In the genomic region with DNA sequence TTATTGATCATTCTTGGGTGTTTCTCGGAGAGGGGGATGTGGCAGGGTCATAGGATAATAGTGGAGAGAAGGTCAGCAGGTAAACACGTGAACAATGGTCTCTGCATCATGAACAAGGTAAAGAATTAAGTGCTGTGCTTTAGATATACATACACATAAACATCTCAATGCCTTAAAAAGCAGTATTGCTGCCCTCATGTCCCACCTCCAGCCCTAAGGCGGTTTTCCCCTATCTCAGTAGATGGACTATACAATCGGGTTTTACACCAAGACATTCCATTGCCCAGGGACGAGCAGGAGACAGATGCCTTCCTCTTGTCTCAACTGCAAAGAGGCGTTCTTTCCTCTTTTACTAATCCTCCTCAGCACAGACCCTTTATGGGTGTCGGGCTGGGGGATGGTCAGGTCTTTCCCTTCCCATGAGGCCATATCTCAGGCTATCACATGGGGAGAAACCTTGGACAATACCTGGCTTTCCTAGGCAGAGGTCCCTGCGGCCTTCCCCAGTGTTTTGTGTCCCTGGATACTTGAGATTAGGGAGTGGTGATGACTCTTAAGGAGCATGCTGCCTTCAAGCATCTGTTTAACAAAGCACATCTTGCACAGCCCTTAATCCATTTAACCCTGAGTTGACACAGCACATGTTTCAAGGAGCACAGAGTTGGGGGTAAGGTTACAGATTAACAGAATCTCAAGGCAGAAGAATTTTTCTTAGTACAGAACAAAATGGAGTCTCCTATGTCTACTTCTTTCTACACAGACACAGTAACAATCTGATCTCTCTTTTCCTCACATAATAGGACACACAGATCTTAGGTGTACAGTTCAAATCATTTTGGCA, we compare ENCODE assay signal across 7 cellular contexts. TPM values are rescaled to one million over a fixed set of nuclear protein-coding genes. Genes with fewer than 3 reads are reported as not detected.
A peak's percentile ranks its signal among the peaks of the same experiment; 100 is the strongest.
DNase-seq lines count a peak whose midpoint lies in the region; TF ChIP-seq lines count a peak whose summit lies in the region.
"Not testable (repeated sequence)": the region's sequence is repeated elsewhere in the genome, so short reads cannot be mapped to it uniquely, and the experiment has no call there.

No MANE protein-coding gene starts in this region.

- in situ Hi-C loops in mammary epithelial cell (cut with MboI; ENCODE audit: low sequenced_read_pairs in 2 of 2), result not testable (repeated sequence)

- H3K4me1 Mint-ChIP-seq in Calu3 (ENCODE audit: low read depth, unreplicated experiment), result peaks cover 14% of the 10 kb centered on the region
- peaks cover 34% of the 10 kb centered on the region for H3K4me1 Mint-ChIP-seq in glutamatergic neuron (ENCODE audit: low read depth, unreplicated experiment)

- H2AFZ ChIP-seq in mammary epithelial cell (ENCODE audit: low read depth, low read length), result not testable (repeated sequence)

- not testable (repeated sequence) for H3K4me3 ChIP-seq in WERI-Rb-1 (ENCODE audit: low read depth, low read length); mammary epithelial cell (replicated peaks in 1 of 3; ENCODE audit: insufficient read depth in 1 of 3, low read depth in 2 of 3, low read length in 3 of 3); mucosa of stomach (ENCODE audit: low read length); skeletal muscle satellite cell (ENCODE audit: low read length)

- BruUV-seq in Calu3 (replicated peaks; lab: Mats Ljungman, UMichigan) (TSS peak; percentile 38), mammary epithelial cell (replicated peaks; lab: Mats Ljungman, UMichigan) (TSS peak; percentile 65)

- H3K9me3 ChIP-seq in WERI-Rb-1 (ENCODE audit: severe bottlenecking); mammary epithelial cell (replicated peaks; ENCODE audit: insufficient read depth, low read length); mucosa of stomach (ENCODE audit: control insufficient read depth, low read length); skeletal muscle satellite cell (replicated peaks; ENCODE audit: low read length): not testable (repeated sequence)

- not testable (repeated sequence) for H3K9me3 Mint-ChIP-seq in Calu3 (ENCODE audit: low read depth, unreplicated experiment)
- peaks cover 15% of the 10 kb centered on the region for H3K9me3 Mint-ChIP-seq in glutamatergic neuron (ENCODE audit: unreplicated experiment)

- not testable (repeated sequence) for H4K20me1 ChIP-seq in mammary epithelial cell (ENCODE audit: insufficient read depth, low read length)

- DNase-seq in Calu3, mammary epithelial cell, glutamatergic neuron: not testable (repeated sequence)
- DNase-seq in NCI-H524 treated with DMSO at 0.1 percent for 48 hours (lab: John Stamatoyannopoulos, UW), result peak; percentile 60
- DNase-seq in WERI-Rb-1, result peak; percentile 67

- dilution Hi-C loops in mammary epithelial cell (cut with HindIII; ENCODE audit: low sequenced_read_pairs), result not testable (repeated sequence)

- not testable (repeated sequence) for H3K36me3 ChIP-seq in WERI-Rb-1; mammary epithelial cell (ENCODE audit: insufficient read depth, low read length); mucosa of stomach (ENCODE audit: control insufficient read depth, insufficient read depth, low read length); skeletal muscle satellite cell (ENCODE audit: insufficient read depth, low read length)

- H3K27me3 Mint-ChIP-seq in Calu3 (ENCODE audit: unreplicated experiment); glutamatergic neuron (ENCODE audit: unreplicated experiment): not testable (repeated sequence)

- WGBS in mammary epithelial cell (ENCODE audit: low coverage, missing lambda C conversion rate), result 78% methylated on average over 8 of the region's 8 CpGs

- H3K4me1 ChIP-seq in mammary epithelial cell (ENCODE audit: insufficient read depth, low read length) (peaks cover 69% of the 10 kb centered on the region), mucosa of stomach (ENCODE audit: control insufficient read depth, insufficient read depth, low read length) (peaks cover 91% of the 10 kb centered on the region), skeletal muscle satellite cell (ENCODE audit: control insufficient read depth, insufficient read depth, low read length) (peaks cover 60% of the 10 kb centered on the region)

- intact Hi-C loops in Calu3 (cut with micrococcal nuclease; ENCODE audit: unreplicated experiment); mammary epithelial cell (cut with micrococcal nuclease): not testable (repeated sequence)

- H3K27ac ChIP-seq in WERI-Rb-1, result peak overlapping the region; percentile 77
- peak overlapping the region; percentile 83 for H3K27ac ChIP-seq in mammary epithelial cell (ENCODE audit: insufficient read depth, low read depth, low read length)

- TF ChIP-seq CTCF in Calu3 (IDR thresholded peaks at IDR 0.05; ENCODE audit: unreplicated experiment); WERI-Rb-1 (IDR thresholded peaks at IDR 0.05; ENCODE audit: low read depth, low read length); mammary epithelial cell (conservative IDR thresholded peaks at IDR 0.05 in 1 of 2, IDR thresholded peaks at IDR 0.05 in 1 of 2; ENCODE audit: extremely low read depth in 1 of 2, insufficient read depth in 1 of 2, low read depth in 1 of 2, low read length in 2 of 2); glutamatergic neuron (IDR thresholded peaks at IDR 0.05; ENCODE audit: partially characterized antibody, unreplicated experiment): not testable (repeated sequence)

- H3K27ac Mint-ChIP-seq in Calu3 (ENCODE audit: unreplicated experiment) (peak overlapping the region; percentile 95), glutamatergic neuron (ENCODE audit: unreplicated experiment) (peak overlapping the region; percentile 77)

- H3K9ac ChIP-seq in mammary epithelial cell (ENCODE audit: insufficient read depth, low read length), result peak overlapping the region; percentile 33
- peak overlapping the region; percentile 66 for H3K9ac ChIP-seq in mucosa of stomach (ENCODE audit: low read length)
- H3K9ac ChIP-seq in skeletal muscle satellite cell (ENCODE audit: low read depth, low read length), result peak overlapping the region; percentile 12

- H3K27me3 ChIP-seq in WERI-Rb-1 (ENCODE audit: insufficient read depth, low read depth, severe bottlenecking); mammary epithelial cell (ENCODE audit: insufficient read depth, low read length); mucosa of stomach (ENCODE audit: control insufficient read depth, insufficient read depth, low read length); skeletal muscle satellite cell (ENCODE audit: control insufficient read depth, insufficient read depth, low read length): not testable (repeated sequence)

- peak overlapping the region; percentile 6 for H3K4me2 ChIP-seq in mammary epithelial cell (ENCODE audit: insufficient read depth, low read depth, low read length)
- not testable (repeated sequence) for H3K4me2 ChIP-seq in skeletal muscle satellite cell (ENCODE audit: low read length)

- H3K79me2 ChIP-seq in mammary epithelial cell (ENCODE audit: insufficient read depth, low read length), result not testable (repeated sequence)

- peaks cover 42% of the 10 kb centered on the region for H3K36me3 Mint-ChIP-seq in Calu3 (ENCODE audit: insufficient read depth, unreplicated experiment)
- H3K36me3 Mint-ChIP-seq in glutamatergic neuron (ENCODE audit: unreplicated experiment), result not testable (repeated sequence)

- CTCF ChIA-PET in Calu3 (lab: Charles Lee), result interaction anchor here (1.1 kb wide), 1 partner anchor 11 kb away, joined by 5 read pairs; no protein-coding TSS in a partner anchor
- CTCF ChIA-PET in mammary epithelial cell (lab: Charles Lee; ENCODE audit: low non-redundant PET), result interaction anchor here (0.7 kb wide), 1 partner anchor 12 kb away, joined by 4 read pairs; no protein-coding TSS in a partner anchor

- peak overlapping the region; percentile 36 for H3K4me3 Mint-ChIP-seq in Calu3 (ENCODE audit: low read depth, unreplicated experiment)
- peak overlapping the region; percentile 46 for H3K4me3 Mint-ChIP-seq in glutamatergic neuron (ENCODE audit: unreplicated experiment)

RNA-seq across cellular contexts. Expression of a gene that starts 13.7 kb away (rescaled TPM):
- 253 and 258 TPM in 2 replicates for total RNA-seq in Calu3 (2022)
- 1,000 to 10,000 TPM in 1 of 2 donors, 100 to 1,000 TPM in 1; 475 to 1,432 TPM for total RNA-seq in mammary epithelial cell
- 284 TPM for polyA plus RNA-seq in mammary epithelial cell
- 595 TPM for polyA minus RNA-seq in mammary epithelial cell
- 295 TPM for total RNA-seq in glutamatergic neuron (ENCODE audit: unreplicated experiment)
- total RNA-seq in skeletal muscle satellite cell (2012; rRNA removed), result 414 and 533 TPM in 2 replicates

RNA-seq across cellular contexts. Expression of a gene that starts 38.7 kb away (rescaled TPM):
- total RNA-seq in Calu3 (2022), result 56.3 and 61.5 TPM in 2 replicates
- total RNA-seq in mammary epithelial cell, result 100 to 1,000 TPM in 1 of 2 donors, 10 to 100 TPM in 1; 82.9 to 130 TPM
- 127 TPM for polyA plus RNA-seq in mammary epithelial cell
- polyA minus RNA-seq in mammary epithelial cell, result 195 TPM
- total RNA-seq in glutamatergic neuron (ENCODE audit: unreplicated experiment), result 191 TPM
- 75.4 and 76.6 TPM in 2 replicates for total RNA-seq in skeletal muscle satellite cell (2012; rRNA removed)

Comparison
In these comparisons a context has a peak if more than half of its experiments do, and no peak if none do; other contexts are left out.
1. H3K9ac ChIP-seq: peak in every context shown above with its lines; median percentile 66 in mucosa of stomach; 33 in mammary epithelial cell; 12 in skeletal muscle satellite cell.